26 cellular contexts compared by ENCODE assay signal in genomic region chr12:100332852-100333251, GRCh38. TPM values are rescaled to one million over a fixed set of nuclear protein-coding genes. Genes with fewer than 3 reads are reported as not detected.
DNase-seq lines count a peak whose midpoint lies in the region; ATAC-seq and TF ChIP-seq lines count a peak whose summit lies in the region.
"Had no signal": no experiment of that assay in that cellular context is flagged by ENCODE, and none has a peak within 500 bp of the region (broad histone marks: within the 10 kb centered on the region; RNA-seq: fewer than 3 reads in every experiment).

No MANE protein-coding gene starts in this region.

- no peaks in the 10 kb centered on the region for H3K27me3 Mint-ChIP-seq in activated T-cell treated with anti-CD3 and anti-CD28 coated beads, Interleukin-2, amount 50 U/mL, for 72 hours (ENCODE audit: low read depth)
- no peaks in the 10 kb centered on the region for H3K27me3 Mint-ChIP-seq in CD8-positive, alpha-beta T cell (ENCODE audit: low read depth)
- H3K27me3 Mint-ChIP-seq in stimulated activated naive B cell treated with anti-CD40 and anti-IgM and Interleukin-4, amounts not matched to agents 10 μg/mL and 1 μg/mL and 100 μg/mL, for 72 hours, result no peaks in the 10 kb centered on the region
- no peaks in the 10 kb centered on the region for H3K27me3 Mint-ChIP-seq in immature natural killer cell (ENCODE audit: low read depth in 3 of 3)
- H3K27me3 Mint-ChIP-seq: CD4-positive, alpha-beta T cell had no signal

- POLR2A ChIA-PET in CD8-positive, alpha-beta T cell (lab: Charles Lee), result no interaction called here

- no peaks in the 10 kb centered on the region for H3K9me3 Mint-ChIP-seq in activated T-cell treated with anti-CD3 and anti-CD28 coated beads, Interleukin-2, amount 50 U/mL, for 72 hours
- no peaks in the 10 kb centered on the region for H3K9me3 Mint-ChIP-seq in CD8-positive, alpha-beta T cell
- H3K9me3 Mint-ChIP-seq in stimulated activated naive B cell treated with anti-CD40 and anti-IgM and Interleukin-4, amounts not matched to agents 10 μg/mL and 1 μg/mL and 100 μg/mL, for 72 hours, result peaks cover 0 to 2% of the 10 kb centered on the region in 2 donors
- no peaks in the 10 kb centered on the region for H3K9me3 Mint-ChIP-seq in stimulated activated effector memory CD8-positive, alpha-beta T cell treated with anti-CD3 and anti-CD28 coated beads, Interleukin-12 subunit alpha, Interleukin-12 subunit beta, amount 100 ng/mL, for 72 hours
- H3K9me3 Mint-ChIP-seq in immature natural killer cell, result no peaks in the 10 kb centered on the region
- H3K9me3 Mint-ChIP-seq: CD14-positive monocyte; CD4-positive, alpha-beta T cell; GM23338; H9 had no signal

- H3K27me3 ChIP-seq in CD8-positive, alpha-beta T cell (ENCODE audit: insufficient read depth, low read length), result no peaks in the 10 kb centered on the region
- H3K27me3 ChIP-seq: BE2C; BLaER1 treated with 17β-estradiol and CSF1 and Interleukin-3, amounts not matched to agents 10 nM and 100 nM had no signal

- CTCF ChIA-PET in CD8-positive, alpha-beta T cell (lab: Charles Lee), result no interaction called here

- H3K27ac Mint-ChIP-seq in activated T-cell treated with anti-CD3 and anti-CD28 coated beads, Interleukin-2, amount 50 U/mL, for 72 hours, result peak overlapping the region; percentile 50
- H3K27ac Mint-ChIP-seq in CD8-positive, alpha-beta T cell, result peak overlapping the region; percentile 24
- peak overlapping the region; percentile 33 for H3K27ac Mint-ChIP-seq in stimulated activated naive B cell treated with anti-CD40 and anti-IgM and Interleukin-4, amounts not matched to agents 10 μg/mL and 1 μg/mL and 100 μg/mL, for 72 hours
- H3K27ac Mint-ChIP-seq in stimulated activated effector memory CD8-positive, alpha-beta T cell treated with anti-CD3 and anti-CD28 coated beads, Interleukin-12 subunit alpha, Interleukin-12 subunit beta, amount 100 ng/mL, for 72 hours, result no peak overlapping the region
- peak overlapping the region in 1 of 6 donors; percentile 29 for H3K27ac Mint-ChIP-seq in immature natural killer cell
- H3K27ac Mint-ChIP-seq: CD4-positive, alpha-beta T cell; GM23338; H9 had no signal

- no peaks in the 10 kb centered on the region for H3K4me1 ChIP-seq in CD8-positive, alpha-beta T cell (ENCODE audit: insufficient read depth, low read length)
- H3K4me1 ChIP-seq: A549; BE2C; BLaER1 treated with 17β-estradiol and CSF1 and Interleukin-3, amounts not matched to agents 10 nM and 100 nM had no signal

- no peak overlapping the region for H3K4me3 ChIP-seq in CD8-positive, alpha-beta T cell (ENCODE audit: low read depth, low read length)
- H3K4me3 ChIP-seq: A549; BLaER1 treated with 17β-estradiol and CSF1 and Interleukin-3, amounts not matched to agents 10 nM and 100 nM; GM23338 had no signal

- H3K36me3 Mint-ChIP-seq in activated T-cell treated with anti-CD3 and anti-CD28 coated beads, Interleukin-2, amount 50 U/mL, for 72 hours (ENCODE audit: insufficient read depth in 2 of 2), result peaks cover 14 to 16% of the 10 kb centered on the region in 2 donors
- H3K36me3 Mint-ChIP-seq in CD8-positive, alpha-beta T cell, result peaks cover 84% of the 10 kb centered on the region
- H3K36me3 Mint-ChIP-seq in stimulated activated naive B cell treated with anti-CD40 and anti-IgM and Interleukin-4, amounts not matched to agents 10 μg/mL and 1 μg/mL and 100 μg/mL, for 72 hours, result peaks cover 45 to 67% of the 10 kb centered on the region in 2 donors
- peaks cover 96% of the 10 kb centered on the region for H3K36me3 Mint-ChIP-seq in stimulated activated effector memory CD8-positive, alpha-beta T cell treated with anti-CD3 and anti-CD28 coated beads, Interleukin-12 subunit alpha, Interleukin-12 subunit beta, amount 100 ng/mL, for 72 hours
- peaks cover 37 to 71% (median 50%) of the 10 kb centered on the region in 3 donors for H3K36me3 Mint-ChIP-seq in immature natural killer cell

- no peak for ATAC-seq in activated T-cell treated with anti-CD3 and anti-CD28 coated beads, Interleukin-2, amount 50 U/mL, for 72 hours (replicated peaks in 1 of 2)
- no peak for ATAC-seq in CD8-positive, alpha-beta T cell
- peak; percentile 84 for ATAC-seq in left colon
- no peak for ATAC-seq in stimulated activated naive B cell treated with anti-CD40 and anti-IgM and Interleukin-4, amounts not matched to agents 10 μg/mL and 1 μg/mL and 100 μg/mL, for 72 hours (replicated peaks)
- no peak for ATAC-seq in stimulated activated effector memory CD8-positive, alpha-beta T cell treated with anti-CD3 and anti-CD28 coated beads, Interleukin-12 subunit alpha, Interleukin-12 subunit beta, amount 100 ng/mL, for 72 hours
- ATAC-seq: A549, GM23338, HCT116 had no signal

- H3K4me1 Mint-ChIP-seq in activated T-cell treated with anti-CD3 and anti-CD28 coated beads, Interleukin-2, amount 50 U/mL, for 72 hours (ENCODE audit: low read depth), result peaks cover 9% of the 10 kb centered on the region
- no peaks in the 10 kb centered on the region for H3K4me1 Mint-ChIP-seq in CD8-positive, alpha-beta T cell (ENCODE audit: low read depth)
- peaks cover 12 to 13% of the 10 kb centered on the region in 2 donors for H3K4me1 Mint-ChIP-seq in stimulated activated naive B cell treated with anti-CD40 and anti-IgM and Interleukin-4, amounts not matched to agents 10 μg/mL and 1 μg/mL and 100 μg/mL, for 72 hours
- H3K4me1 Mint-ChIP-seq in stimulated activated effector memory CD8-positive, alpha-beta T cell treated with anti-CD3 and anti-CD28 coated beads, Interleukin-12 subunit alpha, Interleukin-12 subunit beta, amount 100 ng/mL, for 72 hours, result no peaks in the 10 kb centered on the region
- no peaks in the 10 kb centered on the region for H3K4me1 Mint-ChIP-seq in immature natural killer cell
- H3K4me1 Mint-ChIP-seq: CD14-positive monocyte, GM23338 had no signal

- H3K27ac ChIP-seq in CD8-positive, alpha-beta T cell (ENCODE audit: low read depth, low read length), result no peak overlapping the region
- H3K27ac ChIP-seq: A549; BLaER1 treated with 17β-estradiol and CSF1 and Interleukin-3, amounts not matched to agents 10 nM and 100 nM had no signal

- intact Hi-C loops in CD8-positive, alpha-beta T cell (cut with DNase I, micrococcal nuclease), result no loop called here
- intact Hi-C loops in left colon (cut with DNase I, micrococcal nuclease), result no loop called here

- no peak overlapping the region for H3K4me3 Mint-ChIP-seq in activated T-cell treated with anti-CD3 and anti-CD28 coated beads, Interleukin-2, amount 50 U/mL, for 72 hours
- no peak overlapping the region for H3K4me3 Mint-ChIP-seq in CD8-positive, alpha-beta T cell
- H3K4me3 Mint-ChIP-seq in stimulated activated naive B cell treated with anti-CD40 and anti-IgM and Interleukin-4, amounts not matched to agents 10 μg/mL and 1 μg/mL and 100 μg/mL, for 72 hours, result no peak overlapping the region
- no peak overlapping the region for H3K4me3 Mint-ChIP-seq in stimulated activated effector memory CD8-positive, alpha-beta T cell treated with anti-CD3 and anti-CD28 coated beads, Interleukin-12 subunit alpha, Interleukin-12 subunit beta, amount 100 ng/mL, for 72 hours
- no peak overlapping the region for H3K4me3 Mint-ChIP-seq in immature natural killer cell
- H3K4me3 Mint-ChIP-seq: CD14-positive monocyte; CD4-positive, alpha-beta T cell; GM23338; H9 had no signal

- no peaks in the 10 kb centered on the region for H3K9me3 ChIP-seq in CD8-positive, alpha-beta T cell (ENCODE audit: low read length)
- H3K9me3 ChIP-seq: A549; BE2C; BLaER1 treated with 17β-estradiol and CSF1 and Interleukin-3, amounts not matched to agents 10 nM and 100 nM had no signal

- no peak for TF ChIP-seq CTCF in CD8-positive, alpha-beta T cell (IDR thresholded peaks at IDR 0.05)

- peaks cover 16% of the 10 kb centered on the region for H3K36me3 ChIP-seq in CD8-positive, alpha-beta T cell (ENCODE audit: insufficient read depth, low read length)

- DNase-seq in activated T-cell treated with anti-CD3 and anti-CD28 coated beads, Interleukin-2, amount 50 U/mL, for 72 hours, result no peak
- DNase-seq in activated T-cell treated with anti-CD3 and anti-CD28 coated beads for 4 hours, result no peak
- DNase-seq in CD8-positive, alpha-beta T cell, result no peak
- no peak for DNase-seq in left colon
- no peak for DNase-seq in stimulated activated naive B cell treated with anti-CD40 and anti-IgM and Interleukin-4, amounts not matched to agents 10 μg/mL and 1 μg/mL and 100 μg/mL, for 72 hours
- no peak for DNase-seq in stimulated activated effector memory CD8-positive, alpha-beta T cell treated with anti-CD3 and anti-CD28 coated beads, Interleukin-12 subunit alpha, Interleukin-12 subunit beta, amount 100 ng/mL, for 72 hours (ENCODE audit: low spot score in 2 of 2)
- DNase-seq in immature natural killer cell, result no peak
- DNase-seq: 8988T; ACHN; AML-193; BE2C; Calu3; CD4-positive, alpha-beta T cell; COR-L47; DMS53; DMS79 treated with DMSO at 0.1 percent for 48 hours; GF-D8; H9 had no signal

RNA-seq across cellular contexts. Expression of gene SLC17A8, which starts 24.0 kb away (rescaled TPM):
- total RNA-seq in activated T-cell treated with anti-CD3 and anti-CD28 coated beads, Interleukin-2, amount 50 U/mL, for 72 hours, result not detected
- total RNA-seq in CD8-positive, alpha-beta T cell, result not detected
- total RNA-seq in left colon, result 10 to 100 TPM in 1 of 2 donors, 1 to 10 TPM in 1; 2.3 to 15.2 TPM
- not detected for polyA plus RNA-seq in immature natural killer cell
- total RNA-seq: Calu3; CD4-positive, alpha-beta T cell; Daoy; G401; H4; H9 had no signal
- polyA plus RNA-seq: CD14-positive monocyte had no signal
